24 cellular contexts compared by ENCODE assay signal in the genomic region with DNA sequence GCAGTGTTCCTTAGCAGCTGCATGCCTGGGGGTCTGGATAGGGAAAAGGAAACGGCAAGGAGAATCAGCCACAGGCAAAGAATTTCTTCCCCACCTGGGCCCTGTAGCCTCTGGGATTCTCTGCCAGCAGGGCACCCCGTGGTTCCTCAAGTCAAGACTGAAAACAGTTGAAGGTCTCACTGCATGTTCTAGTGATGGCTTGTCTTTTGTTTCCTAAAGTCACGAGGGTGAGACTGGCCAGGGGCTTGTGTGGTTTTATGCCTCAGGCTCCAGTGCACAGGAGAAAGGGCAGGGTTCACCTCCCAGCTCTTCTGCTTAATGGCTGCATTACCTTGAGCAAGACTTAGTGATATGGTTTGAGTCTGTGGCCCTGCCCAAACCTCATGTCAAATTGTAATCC. TPM values are rescaled to one million over a fixed set of nuclear protein-coding genes. Genes with fewer than 3 reads are reported as not detected.
DNase-seq lines count a peak whose midpoint lies in the region; ATAC-seq and TF ChIP-seq lines count a peak whose summit lies in the region.
"Had no signal": no experiment of that assay in that cellular context is flagged by ENCODE, and none has a peak within 500 bp of the region (broad histone marks: within the 10 kb centered on the region; RNA-seq: fewer than 3 reads in every experiment).

No MANE protein-coding gene starts in this region.

- H3K27me3 Mint-ChIP-seq in WTC11 (ENCODE audit: low read depth) (peaks cover 3% of the 10 kb centered on the region), osteocyte (ENCODE audit: unreplicated experiment) (no peaks in the 10 kb centered on the region)

- no peak overlapping the region for H3K27ac ChIP-seq in BLaER1 treated with 17β-estradiol and CSF1 and Interleukin-3, amounts not matched to agents 10 nM and 100 nM
- no peak overlapping the region for H3K27ac ChIP-seq in esophagus muscularis mucosa (replicated peaks in 1 of 4)
- no peak overlapping the region for H3K27ac ChIP-seq in spleen
- no peak overlapping the region for H3K27ac ChIP-seq in body of pancreas
- H3K27ac ChIP-seq: A549, C4-2B had no signal

- no peaks in the 10 kb centered on the region for H4K20me1 ChIP-seq in BLaER1 treated with 17β-estradiol and CSF1 and Interleukin-3, amounts not matched to agents 10 nM and 100 nM

- peak overlapping the region in 8 of 11 experiments; percentile 23 to 58 (median 48); a peak in 15 of 22 replicates for H3K4me2 ChIP-seq in BLaER1 treated with 17β-estradiol and CSF1 and Interleukin-3, amounts not matched to agents 10 nM and 100 nM
- H3K4me2 ChIP-seq: A549, GM23338 had no signal

- no peaks in the 10 kb centered on the region for H3K36me3 ChIP-seq in BLaER1 treated with 17β-estradiol and CSF1 and Interleukin-3, amounts not matched to agents 10 nM and 100 nM
- no peaks in the 10 kb centered on the region for H3K36me3 ChIP-seq in esophagus muscularis mucosa
- H3K36me3 ChIP-seq in spleen, result no peaks in the 10 kb centered on the region
- no peaks in the 10 kb centered on the region for H3K36me3 ChIP-seq in body of pancreas (replicated peaks in 1 of 2; ENCODE audit: insufficient read depth in 1 of 2, low read depth in 2 of 2)
- H3K36me3 ChIP-seq: BE2C had no signal

- H3K4me3 ChIP-seq in BLaER1 treated with 17β-estradiol and CSF1 and Interleukin-3, amounts not matched to agents 10 nM and 100 nM, result no peak overlapping the region
- no peak overlapping the region for H3K4me3 ChIP-seq in esophagus muscularis mucosa
- H3K4me3 ChIP-seq in spleen, result no peak overlapping the region
- H3K4me3 ChIP-seq in body of pancreas, result no peak overlapping the region
- H3K4me3 ChIP-seq: A549, GM23338 had no signal

- no peaks in the 10 kb centered on the region; a peak in 1 of 22 replicates for H3K27me3 ChIP-seq in BLaER1 treated with 17β-estradiol and CSF1 and Interleukin-3, amounts not matched to agents 10 nM and 100 nM
- H3K27me3 ChIP-seq in esophagus muscularis mucosa, result no peaks in the 10 kb centered on the region
- H3K27me3 ChIP-seq in spleen (replicated peaks in 1 of 7), result no peaks in the 10 kb centered on the region
- H3K27me3 ChIP-seq in body of pancreas, result no peaks in the 10 kb centered on the region
- H3K27me3 ChIP-seq: BE2C had no signal

- POLR2A ChIA-PET in WTC11 (lab: Charles Lee), result no interaction called here

- peaks cover 35% of the 10 kb centered on the region for H3K4me1 Mint-ChIP-seq in WTC11
- no peaks in the 10 kb centered on the region for H3K4me1 Mint-ChIP-seq in osteocyte (ENCODE audit: unreplicated experiment)
- H3K4me1 Mint-ChIP-seq: CD4-positive, CD25-positive, alpha-beta regulatory T cell had no signal

- H3K9me3 Mint-ChIP-seq in WTC11, result peaks cover 21% of the 10 kb centered on the region
- H3K9me3 Mint-ChIP-seq in osteocyte (ENCODE audit: unreplicated experiment), result no peaks in the 10 kb centered on the region
- H3K9me3 Mint-ChIP-seq: GM23338 had no signal

- H3K9me3 ChIP-seq in BLaER1 treated with 17β-estradiol and CSF1 and Interleukin-3, amounts not matched to agents 10 nM and 100 nM (replicated peaks in 1 of 11), result peaks cover 6 to 26% (median 14%) of the 10 kb centered on the region in 11 experiments; a peak in 20 of 22 replicates
- H3K9me3 ChIP-seq in esophagus muscularis mucosa (no peaks in the 10 kb centered on the region), spleen (no peaks in the 10 kb centered on the region), body of pancreas (no peaks in the 10 kb centered on the region)
- H3K9me3 ChIP-seq: A549, BE2C, Caco-2 had no signal

- TF ChIP-seq CTCF in WTC11 (IDR thresholded peaks at IDR 0.05), result no peak
- no peak for TF ChIP-seq CTCF in esophagus muscularis mucosa (IDR thresholded peaks at IDR 0.05)
- TF ChIP-seq CTCF in osteocyte (IDR thresholded peaks at IDR 0.05), result no peak
- TF ChIP-seq CTCF in spleen (IDR thresholded peaks at IDR 0.05 in 8 of 11, conservative IDR thresholded peaks at IDR 0.05 in 3 of 11), result no peak
- TF ChIP-seq CTCF in body of pancreas (IDR thresholded peaks at IDR 0.05), result no peak

- CTCF ChIA-PET in WTC11 (lab: Charles Lee), result no interaction called here

- peaks cover 8 to 21% (median 18%) of the 10 kb centered on the region in 10 experiments; a peak in 18 of 20 replicates for H3K4me1 ChIP-seq in BLaER1 treated with 17β-estradiol and CSF1 and Interleukin-3, amounts not matched to agents 10 nM and 100 nM
- H3K4me1 ChIP-seq in esophagus muscularis mucosa, result peaks cover 0 to 13% (median 9%) of the 10 kb centered on the region in 4 donors
- no peaks in the 10 kb centered on the region for H3K4me1 ChIP-seq in spleen
- peaks cover 41% of the 10 kb centered on the region for H3K4me1 ChIP-seq in body of pancreas
- H3K4me1 ChIP-seq: A549, BE2C, Caco-2 had no signal

- TF ChIP-seq POLR2A in esophagus muscularis mucosa (IDR thresholded peaks at IDR 0.05; ENCODE audit: low read depth), result no peak
- TF ChIP-seq POLR2A in spleen (IDR thresholded peaks at IDR 0.05), result no peak
- no peak for TF ChIP-seq POLR2A in body of pancreas (IDR thresholded peaks at IDR 0.05)

- H3K9ac ChIP-seq in BLaER1 treated with 17β-estradiol and CSF1 and Interleukin-3, amounts not matched to agents 10 nM and 100 nM, result no peak overlapping the region

- WGBS in esophagus muscularis mucosa, result 52% methylated on average over 3 of the region's 3 CpGs
- 38 to 75% (median 48%) methylated on average over 3 of the region's 3 CpGs for WGBS in spleen, 5 donors
- 60 to 81% methylated on average over 3 of the region's 3 CpGs for WGBS in body of pancreas, 2 donors

- intact Hi-C loops in esophagus muscularis mucosa (cut with DNase I), result no loop called here
- intact Hi-C loops in spleen (cut with DNase I; ENCODE audit: low total_unique reads), result no loop called here
- intact Hi-C loops in body of pancreas (cut with DNase I), result no loop called here

- ATAC-seq in WTC11, result peak; percentile 36; the same call in 1 of the 2 replicates
- no peak for ATAC-seq in HG02981 (IDR thresholded peaks at IDR 0.05; ENCODE audit: unreplicated experiment)
- ATAC-seq in body of pancreas, result no peak
- ATAC-seq: A549; CD8-positive, alpha-beta T cell; GM23338 had no signal

- no peak overlapping the region for H3K27ac Mint-ChIP-seq in WTC11
- H3K27ac Mint-ChIP-seq in osteocyte (ENCODE audit: unreplicated experiment), result no peak overlapping the region
- H3K27ac Mint-ChIP-seq: CD4-positive, CD25-positive, alpha-beta regulatory T cell; CD8-positive, alpha-beta T cell; GM23338 had no signal

- H3K4me3 Mint-ChIP-seq in WTC11 (no peak overlapping the region), osteocyte (ENCODE audit: unreplicated experiment) (no peak overlapping the region)
- H3K4me3 Mint-ChIP-seq: CD4-positive, CD25-positive, alpha-beta regulatory T cell; CD8-positive, alpha-beta T cell; GM23338 had no signal

- DNase-seq in WTC11 (ENCODE audit: low spot score) (no peak), esophagus muscularis mucosa (ENCODE audit: extremely low spot score) (peak; percentile 80), osteocyte (ENCODE audit: extremely low spot score, unreplicated experiment) (peak; percentile 63), spleen (no peak), NCI-H1092 treated with DMSO at 0.1 percent for 48 hours (lab: John Stamatoyannopoulos, UW) (no peak), body of pancreas (no peak)
- DNase-seq: 8988T; ACHN; AML-193; BE2C; Caco-2; CD4-positive, CD25-positive, alpha-beta regulatory T cell; CD8-positive, alpha-beta T cell; DMS 273 treated with DMSO at 0.1 percent for 48 hours; DMS79; EL; GF-D8; HCEC 1CT had no signal

- no peak for TF ChIP-seq EP300 in esophagus muscularis mucosa (IDR thresholded peaks at IDR 0.05)

- H3K36me3 Mint-ChIP-seq in WTC11 (peaks cover 17% of the 10 kb centered on the region), osteocyte (ENCODE audit: unreplicated experiment) (no peaks in the 10 kb centered on the region)
- H3K36me3 Mint-ChIP-seq: CD4-positive, CD25-positive, alpha-beta regulatory T cell; CD8-positive, alpha-beta T cell had no signal

TF ChIP-seq in WTC11, 78 proteins besides CTCF, POLR2A, EP300 and RAD21:
- TF ChIP-seq ESRRA (CRISPR knock-in tag; IDR thresholded peaks at IDR 0.05; ENCODE audit: borderline replicate concordance), result no peak
- TF ChIP-seq HMGA2 (CRISPR knock-in tag; IDR thresholded peaks at IDR 0.05), result no peak
- no peak for TF ChIP-seq NR2C2 (CRISPR knock-in tag; IDR thresholded peaks at IDR 0.05)
- TF ChIP-seq, protein P1, sequence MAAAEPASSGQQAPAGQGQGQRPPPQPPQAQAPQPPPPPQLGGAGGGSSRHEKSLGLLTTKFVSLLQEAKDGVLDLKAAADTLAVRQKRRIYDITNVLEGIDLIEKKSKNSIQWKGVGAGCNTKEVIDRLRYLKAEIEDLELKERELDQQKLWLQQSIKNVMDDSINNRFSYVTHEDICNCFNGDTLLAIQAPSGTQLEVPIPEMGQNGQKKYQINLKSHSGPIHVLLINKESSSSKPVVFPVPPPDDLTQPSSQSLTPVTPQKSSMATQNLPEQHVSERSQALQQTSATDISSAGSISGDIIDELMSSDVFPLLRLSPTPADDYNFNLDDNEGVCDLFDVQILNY (CRISPR knock-in tag; IDR thresholded peaks at IDR 0.05), result no peak
- no peak for TF ChIP-seq TP53 (CRISPR knock-in tag; IDR thresholded peaks at IDR 0.05)
- no peak for TF ChIP-seq MXD4 (CRISPR knock-in tag; IDR thresholded peaks at IDR 0.05; ENCODE audit: borderline replicate concordance)

RNA-seq across cellular contexts. Expression of a gene that starts 53.2 kb away (rescaled TPM):
- total RNA-seq in WTC11 (2021), result 25.8 to 33.3 TPM (median 32.4 TPM) in 3 replicates
- total RNA-seq in esophagus muscularis mucosa, result 1 to 10 TPM in 1 of 4 donors, under 1 TPM in 3; under 0.01 to 1.2 (median 0.74) TPM
- not detected in 2 replicates for total RNA-seq in osteocyte
- under 1 TPM in 6 of 7 donors, not detected in 1; 0.05 to 0.34 (median 0.19) TPM for total RNA-seq in spleen
- under 1 TPM; 0.02 to 0.03 (median 0.02) TPM for polyA plus RNA-seq in spleen
- 1 to 10 TPM; 4.9 to 5.6 TPM for total RNA-seq in body of pancreas
- total RNA-seq: CD4-positive, CD25-positive, alpha-beta regulatory T cell; CD8-positive, alpha-beta T cell; G401 had no signal
- polyA plus RNA-seq: CD4-positive, CD25-positive, alpha-beta regulatory T cell had no signal

Comparison
In these comparisons a context has a peak if more than half of its experiments do, and no peak if none do; other contexts are left out.
1. DNase-seq: peak in esophagus muscularis mucosa (single experiment) and osteocyte (single experiment); none in WTC11 (single experiment), spleen (single experiment), NCI-H1092 treated with DMSO at 0.1 percent for 48 hours (single experiment) and body of pancreas (0 of 4).